In the genomic region with DNA sequence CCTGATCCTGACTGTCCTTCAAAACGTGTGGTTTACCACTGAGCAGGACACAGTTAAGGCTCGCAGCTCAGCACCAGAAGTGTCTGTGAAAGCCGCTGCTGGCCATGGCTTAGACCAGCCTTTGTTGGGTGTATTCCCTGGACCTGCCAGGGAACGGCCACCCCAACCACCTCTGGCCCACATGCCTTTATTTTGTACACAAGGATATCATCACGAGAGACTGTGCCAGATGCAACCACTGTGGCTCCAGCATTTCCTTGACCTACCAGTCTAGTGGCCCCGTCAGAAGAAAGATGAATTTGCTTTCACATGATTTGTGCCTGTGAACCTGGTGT, we compare ENCODE assay signal across 1 cellular context.
TF ChIP-seq lines count a peak whose summit lies in the region.

No MANE protein-coding gene starts in this region.

TF ChIP-seq in HepG2, 621 proteins besides CTCF, POLR2A, EP300 and RAD21 (continues in another document):
- TF ChIP-seq ZNF577 (CRISPR knock-in tag; IDR thresholded peaks at IDR 0.05; ENCODE audit: borderline replicate concordance, low read depth): no peak
- TF ChIP-seq ZNF333 (CRISPR knock-in tag; IDR thresholded peaks at IDR 0.05; ENCODE audit: borderline replicate concordance): no peak
- no peak for TF ChIP-seq ZNF317 (CRISPR knock-in tag; IDR thresholded peaks at IDR 0.05)
- no peak for TF ChIP-seq SCMH1 (CRISPR knock-in tag; IDR thresholded peaks at IDR 0.05; ENCODE audit: borderline replicate concordance)
- TF ChIP-seq SALL2 (CRISPR knock-in tag; IDR thresholded peaks at IDR 0.05): no peak
- 0 out of 2 replicates have a peak, but pooled peaks have one; percentile 5 for TF ChIP-seq PATZ1 (CRISPR knock-in tag; IDR thresholded peaks at IDR 0.05)
- no peak for TF ChIP-seq IKZF4 (CRISPR knock-in tag; IDR thresholded peaks at IDR 0.05; ENCODE audit: borderline replicate concordance, low read depth, not compliant biosample characterization)
- no peak for TF ChIP-seq ZBTB21 (CRISPR knock-in tag; IDR thresholded peaks at IDR 0.05)
- TF ChIP-seq ATAD3A (CRISPR knock-in tag; IDR thresholded peaks at IDR 0.05): no peak
- no peak for TF ChIP-seq ZNF484 (CRISPR knock-in tag; IDR thresholded peaks at IDR 0.05; ENCODE audit: borderline replicate concordance, low read depth)
- no peak for TF ChIP-seq NONO (IDR thresholded peaks at IDR 0.05)
- TF ChIP-seq NONO (CRISPR knock-in tag; conservative IDR thresholded peaks at IDR 0.05): 0 out of 2 replicates have a peak, but pooled peaks have one; percentile 8
- TF ChIP-seq NBN (conservative IDR thresholded peaks at IDR 0.05): no peak
- no peak for TF ChIP-seq TRAFD1 (CRISPR knock-in tag; IDR thresholded peaks at IDR 0.05; ENCODE audit: borderline replicate concordance)
- TF ChIP-seq HMG20B (CRISPR knock-in tag; conservative IDR thresholded peaks at IDR 0.05): no peak
- TF ChIP-seq ZBTB7A (CRISPR knock-in tag; IDR thresholded peaks at IDR 0.05): peak; percentile 44; the same call in 1 of the 2 replicates
- TF ChIP-seq STAG1 (CRISPR knock-in tag; IDR thresholded peaks at IDR 0.05): no peak
- no peak for TF ChIP-seq HCFC1 (IDR thresholded peaks at IDR 0.05; ENCODE audit: low read depth, low read length)
- TF ChIP-seq FOXP1 (IDR thresholded peaks at IDR 0.05): no peak
- TF ChIP-seq FOXP1 (CRISPR knock-in tag; IDR thresholded peaks at IDR 0.05): no peak
- no peak for TF ChIP-seq ZMYM3 (CRISPR knock-in tag; IDR thresholded peaks at IDR 0.05)
- TF ChIP-seq, protein P1, sequence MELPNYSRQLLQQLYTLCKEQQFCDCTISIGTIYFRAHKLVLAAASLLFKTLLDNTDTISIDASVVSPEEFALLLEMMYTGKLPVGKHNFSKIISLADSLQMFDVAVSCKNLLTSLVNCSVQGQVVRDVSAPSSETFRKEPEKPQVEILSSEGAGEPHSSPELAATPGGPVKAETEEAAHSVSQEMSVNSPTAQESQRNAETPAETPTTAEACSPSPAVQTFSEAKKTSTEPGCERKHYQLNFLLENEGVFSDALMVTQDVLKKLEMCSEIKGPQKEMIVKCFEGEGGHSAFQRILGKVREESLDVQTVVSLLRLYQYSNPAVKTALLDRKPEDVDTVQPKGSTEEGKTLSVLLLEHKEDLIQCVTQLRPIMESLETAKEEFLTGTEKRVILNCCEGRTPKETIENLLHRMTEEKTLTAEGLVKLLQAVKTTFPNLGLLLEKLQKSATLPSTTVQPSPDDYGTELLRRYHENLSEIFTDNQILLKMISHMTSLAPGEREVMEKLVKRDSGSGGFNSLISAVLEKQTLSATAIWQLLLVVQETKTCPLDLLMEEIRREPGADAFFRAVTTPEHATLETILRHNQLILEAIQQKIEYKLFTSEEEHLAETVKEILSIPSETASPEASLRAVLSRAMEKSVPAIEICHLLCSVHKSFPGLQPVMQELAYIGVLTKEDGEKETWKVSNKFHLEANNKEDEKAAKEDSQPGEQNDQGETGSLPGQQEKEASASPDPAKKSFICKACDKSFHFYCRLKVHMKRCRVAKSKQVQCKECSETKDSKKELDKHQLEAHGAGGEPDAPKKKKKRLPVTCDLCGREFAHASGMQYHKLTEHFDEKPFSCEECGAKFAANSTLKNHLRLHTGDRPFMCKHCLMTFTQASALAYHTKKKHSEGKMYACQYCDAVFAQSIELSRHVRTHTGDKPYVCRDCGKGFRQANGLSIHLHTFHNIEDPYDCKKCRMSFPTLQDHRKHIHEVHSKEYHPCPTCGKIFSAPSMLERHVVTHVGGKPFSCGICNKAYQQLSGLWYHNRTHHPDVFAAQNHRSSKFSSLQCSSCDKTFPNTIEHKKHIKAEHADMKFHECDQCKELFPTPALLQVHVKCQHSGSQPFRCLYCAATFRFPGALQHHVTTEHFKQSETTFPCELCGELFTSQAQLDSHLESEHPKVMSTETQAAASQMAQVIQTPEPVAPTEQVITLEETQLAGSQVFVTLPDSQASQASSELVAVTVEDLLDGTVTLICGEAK (IDR thresholded peaks at IDR 0.05): no peak
- TF ChIP-seq, protein P1 (CRISPR knock-in tag; IDR thresholded peaks at IDR 0.05): 0 out of 2 replicates have a peak, but pooled peaks have one; percentile 69
- TF ChIP-seq, protein P2, sequence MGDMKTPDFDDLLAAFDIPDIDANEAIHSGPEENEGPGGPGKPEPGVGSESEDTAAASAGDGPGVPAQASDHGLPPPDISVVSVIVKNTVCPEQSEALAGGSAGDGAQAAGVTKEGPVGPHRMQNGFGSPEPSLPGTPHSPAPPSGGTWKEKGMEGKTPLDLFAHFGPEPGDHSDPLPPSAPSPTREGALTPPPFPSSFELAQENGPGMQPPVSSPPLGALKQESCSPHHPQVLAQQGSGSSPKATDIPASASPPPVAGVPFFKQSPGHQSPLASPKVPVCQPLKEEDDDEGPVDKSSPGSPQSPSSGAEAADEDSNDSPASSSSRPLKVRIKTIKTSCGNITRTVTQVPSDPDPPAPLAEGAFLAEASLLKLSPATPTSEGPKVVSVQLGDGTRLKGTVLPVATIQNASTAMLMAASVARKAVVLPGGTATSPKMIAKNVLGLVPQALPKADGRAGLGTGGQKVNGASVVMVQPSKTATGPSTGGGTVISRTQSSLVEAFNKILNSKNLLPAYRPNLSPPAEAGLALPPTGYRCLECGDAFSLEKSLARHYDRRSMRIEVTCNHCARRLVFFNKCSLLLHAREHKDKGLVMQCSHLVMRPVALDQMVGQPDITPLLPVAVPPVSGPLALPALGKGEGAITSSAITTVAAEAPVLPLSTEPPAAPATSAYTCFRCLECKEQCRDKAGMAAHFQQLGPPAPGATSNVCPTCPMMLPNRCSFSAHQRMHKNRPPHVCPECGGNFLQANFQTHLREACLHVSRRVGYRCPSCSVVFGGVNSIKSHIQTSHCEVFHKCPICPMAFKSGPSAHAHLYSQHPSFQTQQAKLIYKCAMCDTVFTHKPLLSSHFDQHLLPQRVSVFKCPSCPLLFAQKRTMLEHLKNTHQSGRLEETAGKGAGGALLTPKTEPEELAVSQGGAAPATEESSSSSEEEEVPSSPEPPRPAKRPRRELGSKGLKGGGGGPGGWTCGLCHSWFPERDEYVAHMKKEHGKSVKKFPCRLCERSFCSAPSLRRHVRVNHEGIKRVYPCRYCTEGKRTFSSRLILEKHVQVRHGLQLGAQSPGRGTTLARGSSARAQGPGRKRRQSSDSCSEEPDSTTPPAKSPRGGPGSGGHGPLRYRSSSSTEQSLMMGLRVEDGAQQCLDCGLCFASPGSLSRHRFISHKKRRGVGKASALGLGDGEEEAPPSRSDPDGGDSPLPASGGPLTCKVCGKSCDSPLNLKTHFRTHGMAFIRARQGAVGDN (CRISPR knock-in tag; IDR thresholded peaks at IDR 0.05): no peak
- TF ChIP-seq SNAPC4 (CRISPR knock-in tag; IDR thresholded peaks at IDR 0.05): 0 out of 2 replicates have a peak, but pooled peaks have one; percentile 16
- no peak for TF ChIP-seq ZNF639 (CRISPR knock-in tag; conservative IDR thresholded peaks at IDR 0.05)
- TF ChIP-seq YEATS2 (CRISPR knock-in tag; IDR thresholded peaks at IDR 0.05; ENCODE audit: borderline replicate concordance): no peak
- TF ChIP-seq, protein P3, sequence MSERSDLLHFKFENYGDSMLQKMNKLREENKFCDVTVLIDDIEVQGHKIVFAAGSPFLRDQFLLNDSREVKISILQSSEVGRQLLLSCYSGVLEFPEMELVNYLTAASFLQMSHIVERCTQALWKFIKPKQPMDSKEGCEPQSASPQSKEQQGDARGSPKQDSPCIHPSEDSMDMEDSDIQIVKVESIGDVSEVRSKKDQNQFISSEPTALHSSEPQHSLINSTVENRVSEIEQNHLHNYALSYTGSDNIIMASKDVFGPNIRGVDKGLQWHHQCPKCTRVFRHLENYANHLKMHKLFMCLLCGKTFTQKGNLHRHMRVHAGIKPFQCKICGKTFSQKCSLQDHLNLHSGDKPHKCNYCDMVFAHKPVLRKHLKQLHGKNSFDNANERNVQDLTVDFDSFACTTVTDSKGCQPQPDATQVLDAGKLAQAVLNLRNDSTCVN (CRISPR knock-in tag; IDR thresholded peaks at IDR 0.05; ENCODE audit: borderline replicate concordance): 0 out of 2 replicates have a peak, but pooled peaks have one; percentile 8
- no peak for TF ChIP-seq BHLHE40 (IDR thresholded peaks at IDR 0.05; ENCODE audit: low read length)
